ENCODE assay signal across 33 cellular contexts in genomic region chr20:31522756-31523155, GRCh38. TPM values are rescaled to one million over a fixed set of nuclear protein-coding genes. Genes with fewer than 3 reads are reported as not detected.
A peak's percentile ranks its signal among the peaks of the same experiment; 100 is the strongest.
DNase-seq lines count a peak whose midpoint lies in the region; ATAC-seq, FAIRE-seq and TF ChIP-seq lines count a peak whose summit lies in the region.
"Had no signal": no experiment of that assay in that cellular context is flagged by ENCODE, and none has a peak within 500 bp of the region (broad histone marks: within the 10 kb centered on the region; RNA-seq: fewer than 3 reads in every experiment).

No MANE protein-coding gene starts in this region.

- no peak for TF ChIP-seq EP300 in K562 (IDR thresholded peaks at IDR 0.05; ENCODE audit: low read length)
- TF ChIP-seq EP300 in esophagus muscularis mucosa (IDR thresholded peaks at IDR 0.05), result no peak
- TF ChIP-seq EP300 in suprapubic skin (IDR thresholded peaks at IDR 0.05), result no peak

- no TSS peak for BruUV-seq in K562 (replicated peaks; lab: Mats Ljungman, UMichigan)

- H3K36me3 ChIP-seq in K562 (ENCODE audit: control insufficient read depth, insufficient read depth, low read length), result peaks cover 65% of the 10 kb centered on the region
- H3K36me3 ChIP-seq in psoas muscle (ENCODE audit: insufficient read depth in 1 of 2, low read depth in 1 of 2), result peaks cover 4 to 33% of the 10 kb centered on the region in 2 donors
- H3K36me3 ChIP-seq in esophagus muscularis mucosa, result peaks cover 19 to 33% (median 20%) of the 10 kb centered on the region in 4 donors
- H3K36me3 ChIP-seq in suprapubic skin, result peaks cover 16% of the 10 kb centered on the region
- H3K36me3 ChIP-seq: breast epithelium had no signal

- H3K4me1 Mint-ChIP-seq in activated T-cell treated with anti-CD3 and anti-CD28 coated beads, Interleukin-2, amount 50 U/mL, for 24 hours (ENCODE audit: low read depth), result peaks cover 57% of the 10 kb centered on the region
- peaks cover 56% of the 10 kb centered on the region for H3K4me1 Mint-ChIP-seq in HFFc6 (ENCODE audit: low read depth)
- H3K4me1 Mint-ChIP-seq: WTC11 had no signal

- 0 out of 3 replicates have a peak, but pooled peaks have one; percentile 20 for ATAC-seq in K562
- peak in 2 of 4 donors; percentile 38 to 44 for ATAC-seq in psoas muscle
- ATAC-seq: activated CD8-positive, alpha-beta memory T cell treated with anti-CD3 and anti-CD28 coated beads, Interleukin-2, amount 10 ng/mL, durations not matched to agents 7 days and 5 days; stimulated activated naive CD8-positive, alpha-beta T cell treated with anti-CD3 and anti-CD28 coated beads, Interleukin-15, amount 100 ng/mL, for 72 hours; WTC11 had no signal

- peaks cover 7% of the 10 kb centered on the region for H4K20me1 ChIP-seq in K562 (replicated peaks; ENCODE audit: control insufficient read depth, insufficient read depth, low read length)

- H3K4me1 ChIP-seq in K562 (replicated peaks in 1 of 2; ENCODE audit: control insufficient read depth in 2 of 2, insufficient read depth in 2 of 2, low read length in 2 of 2) (peaks cover 6 to 12% of the 10 kb centered on the region in 2 experiments; a peak in 2 of 5 replicates), psoas muscle (peaks cover 27% of the 10 kb centered on the region), esophagus muscularis mucosa (peaks cover 19 to 50% (median 30%) of the 10 kb centered on the region in 4 donors), suprapubic skin (peaks cover 21% of the 10 kb centered on the region)
- H3K4me1 ChIP-seq: breast epithelium had no signal

- H3K4me3 Mint-ChIP-seq in activated T-cell treated with anti-CD3 and anti-CD28 coated beads, Interleukin-2, amount 50 U/mL, for 24 hours, result no peak overlapping the region
- H3K4me3 Mint-ChIP-seq in HFFc6, result no peak overlapping the region
- H3K4me3 Mint-ChIP-seq: activated CD4-positive, alpha-beta T cell treated with anti-CD3 and anti-CD28 coated beads, Interleukin-2, amount 10 ng/mL, durations not matched to agents 7 days and 5 days; activated CD8-positive, alpha-beta memory T cell treated with anti-CD3 and anti-CD28 coated beads, Interleukin-2, amount 10 ng/mL, durations not matched to agents 7 days and 5 days; activated naive CD4-positive, alpha-beta T cell treated with anti-CD3 and anti-CD28 coated beads, Interleukin-2, amount 10 ng/mL, durations not matched to agents 7 days and 5 days; stimulated activated naive CD8-positive, alpha-beta T cell treated with anti-CD3 and anti-CD28 coated beads, Interleukin-15, amount 100 ng/mL, for 72 hours; WTC11 had no signal

- TF ChIP-seq POLR2A in K562 (conservative IDR thresholded peaks at IDR 0.05) (no peak), esophagus muscularis mucosa (IDR thresholded peaks at IDR 0.05; ENCODE audit: low read depth) (no peak), suprapubic skin (IDR thresholded peaks at IDR 0.05) (no peak)

- POLR2A ChIA-PET in K562 (lab: Yijun Ruan, JAX), result interaction anchor here (0.8 to 1.1 kb wide), 3 partner anchors 13 to 24 kb away, joined by 3 read pairs; a partner anchor contains a TSS

- no peak for TF ChIP-seq RAD21 in K562 (CRISPR knock-in tag; conservative IDR thresholded peaks at IDR 0.05 in 1 of 2, IDR thresholded peaks at IDR 0.05 in 1 of 2)

- no peak overlapping the region for H2AFZ ChIP-seq in K562 (ENCODE audit: low read depth, low read length)
- H2AFZ ChIP-seq: hepatocyte had no signal

- peaks cover 57% of the 10 kb centered on the region for H3K79me2 ChIP-seq in K562 (ENCODE audit: control insufficient read depth, insufficient read depth, low read length)

- DNase-seq in activated T-cell treated with anti-CD3 and anti-CD28 coated beads, Interleukin-2, amount 50 U/mL, for 24 hours, result no peak
- DNase-seq in activated T-cell treated with anti-CD3 and anti-CD28 coated beads, Interleukin-2, amount 50 U/mL, for 48 hours, result no peak
- no peak for DNase-seq in HFFc6
- DNase-seq in K562 (ENCODE audit: extremely low read depth in 1 of 4, low spot score in 3 of 4), result no peak
- DNase-seq in psoas muscle, result no peak
- DNase-seq in esophagus muscularis mucosa (ENCODE audit: extremely low spot score), result no peak
- no peak for DNase-seq in suprapubic skin (ENCODE audit: low spot score in 2 of 2)
- DNase-seq in superior temporal gyrus (ENCODE audit: extremely low spot score), result no peak
- DNase-seq: activated CD4-positive, alpha-beta T cell treated with anti-CD3 and anti-CD28 coated beads, Interleukin-2, amount 10 ng/mL, durations not matched to agents 7 days and 5 days; activated CD8-positive, alpha-beta memory T cell treated with anti-CD3 and anti-CD28 coated beads, Interleukin-2, amount 10 ng/mL, durations not matched to agents 7 days and 5 days; activated naive CD4-positive, alpha-beta T cell treated with anti-CD3 and anti-CD28 coated beads, Interleukin-2, amount 10 ng/mL, durations not matched to agents 7 days and 5 days; amniotic stem cell; DMS153; effector CD8-positive, alpha-beta T cell; foreskin melanocyte; left cardiac atrium; mesendoderm; NCI-H1092; NCI-H1930; NCI-H524 treated with DMSO at 0.1 percent for 48 hours; RPMI8226; stimulated activated naive CD8-positive, alpha-beta T cell treated with anti-CD3 and anti-CD28 coated beads, Interleukin-15, amount 100 ng/mL, for 72 hours; T-helper 9 cell; tibial artery had no signal

- TF ChIP-seq CTCF in HFFc6 (IDR thresholded peaks at IDR 0.05) (no peak), K562 (IDR thresholded peaks at IDR 0.05 in 2 of 3, conservative IDR thresholded peaks at IDR 0.05 in 1 of 3; ENCODE audit: insufficient read depth in 2 of 3, low read depth in 1 of 3, low read length in 3 of 3) (no peak), psoas muscle (IDR thresholded peaks at IDR 0.05) (no peak), esophagus muscularis mucosa (IDR thresholded peaks at IDR 0.05) (no peak), suprapubic skin (IDR thresholded peaks at IDR 0.05) (no peak)

- WGBS in K562 (ENCODE audit: insufficient coverage, low coverage, missing lambda C conversion rate), result 93% methylated on average over 7 of the region's 7 CpGs
- WGBS in psoas muscle, 3 donors, result 86 to 89% (median 88%) methylated on average over 7 of the region's 7 CpGs
- 87% methylated on average over 7 of the region's 7 CpGs for WGBS in esophagus muscularis mucosa
- WGBS in suprapubic skin, result 82% methylated on average over 7 of the region's 7 CpGs

- H3K9me3 Mint-ChIP-seq in activated T-cell treated with anti-CD3 and anti-CD28 coated beads, Interleukin-2, amount 50 U/mL, for 24 hours, result no peaks in the 10 kb centered on the region
- no peaks in the 10 kb centered on the region for H3K9me3 Mint-ChIP-seq in HFFc6
- H3K9me3 Mint-ChIP-seq: activated CD4-positive, alpha-beta T cell treated with anti-CD3 and anti-CD28 coated beads, Interleukin-2, amount 10 ng/mL, durations not matched to agents 7 days and 5 days; activated naive CD4-positive, alpha-beta T cell treated with anti-CD3 and anti-CD28 coated beads, Interleukin-2, amount 10 ng/mL, durations not matched to agents 7 days and 5 days; stimulated activated naive CD8-positive, alpha-beta T cell treated with anti-CD3 and anti-CD28 coated beads, Interleukin-15, amount 100 ng/mL, for 72 hours; WTC11 had no signal

- no peak for FAIRE-seq in K562 (lab: Jason Lieb, UNC)
- FAIRE-seq: A549, colon, H54 had no signal

- H3K9ac ChIP-seq in K562 (ENCODE audit: insufficient read depth in 1 of 2, low read depth in 2 of 2, low read length in 2 of 2), result no peak overlapping the region

- H3K27ac Mint-ChIP-seq in activated T-cell treated with anti-CD3 and anti-CD28 coated beads, Interleukin-2, amount 50 U/mL, for 24 hours, result peak overlapping the region; percentile 72
- H3K27ac Mint-ChIP-seq in HFFc6, result peak overlapping the region; percentile 61
- H3K27ac Mint-ChIP-seq: activated CD4-positive, alpha-beta T cell treated with anti-CD3 and anti-CD28 coated beads, Interleukin-2, amount 10 ng/mL, durations not matched to agents 7 days and 5 days; activated CD8-positive, alpha-beta memory T cell treated with anti-CD3 and anti-CD28 coated beads, Interleukin-2, amount 10 ng/mL, durations not matched to agents 7 days and 5 days; activated naive CD4-positive, alpha-beta T cell treated with anti-CD3 and anti-CD28 coated beads, Interleukin-2, amount 10 ng/mL, durations not matched to agents 7 days and 5 days; progenitor cell of endocrine pancreas; WTC11 had no signal

- no peaks in the 10 kb centered on the region for H3K9me1 ChIP-seq in K562 (ENCODE audit: control insufficient read depth, insufficient read depth, low read length)

- H3K4me2 ChIP-seq in K562 (ENCODE audit: insufficient read depth, low read length), result no peak overlapping the region
- H3K4me2 ChIP-seq: A549, hepatocyte had no signal

- intact Hi-C loops in K562 (cut with micrococcal nuclease) (no loop called here), psoas muscle (cut with DNase I) (no loop called here), esophagus muscularis mucosa (cut with DNase I) (no loop called here)

- H3K4me3 ChIP-seq in K562 (no peak overlapping the region), psoas muscle (no peak overlapping the region), esophagus muscularis mucosa (no peak overlapping the region), suprapubic skin (no peak overlapping the region)
- H3K4me3 ChIP-seq: A549, breast epithelium, hepatocyte, tibial artery had no signal

- H3K27ac ChIP-seq in K562 (ENCODE audit: extremely low read depth, low read depth, low read length) (no peak overlapping the region), psoas muscle (peak overlapping the region; percentile 68), esophagus muscularis mucosa (replicated peaks in 1 of 4) (no peak overlapping the region), suprapubic skin (no peak overlapping the region)
- H3K27ac ChIP-seq: A549, breast epithelium, hepatocyte, tibial artery had no signal

- CTCF ChIA-PET in K562 (lab: Yijun Ruan, JAX; ENCODE audit: low intra/inter-chr PET ratio), result interaction anchor here (0.7 kb wide), 1 partner anchor 39 kb away, joined by 3 read pairs; no protein-coding TSS in a partner anchor

- no peaks in the 10 kb centered on the region for H3K27me3 ChIP-seq in K562 (ENCODE audit: control insufficient read depth in 2 of 2, insufficient read depth in 2 of 2, low read length in 2 of 2)
- no peaks in the 10 kb centered on the region for H3K27me3 ChIP-seq in psoas muscle (ENCODE audit: insufficient read depth in 3 of 3, low read length in 2 of 3)
- no peaks in the 10 kb centered on the region for H3K27me3 ChIP-seq in esophagus muscularis mucosa
- H3K27me3 ChIP-seq in suprapubic skin, result no peaks in the 10 kb centered on the region
- H3K27me3 ChIP-seq: breast epithelium, hepatocyte, tibial artery had no signal

- no peaks in the 10 kb centered on the region for H3K27me3 Mint-ChIP-seq in activated T-cell treated with anti-CD3 and anti-CD28 coated beads, Interleukin-2, amount 50 U/mL, for 24 hours
- H3K27me3 Mint-ChIP-seq in HFFc6 (ENCODE audit: insufficient read depth), result no peaks in the 10 kb centered on the region
- H3K27me3 Mint-ChIP-seq: activated CD4-positive, alpha-beta T cell treated with anti-CD3 and anti-CD28 coated beads, Interleukin-2, amount 10 ng/mL, durations not matched to agents 7 days and 5 days; activated CD8-positive, alpha-beta memory T cell treated with anti-CD3 and anti-CD28 coated beads, Interleukin-2, amount 10 ng/mL, durations not matched to agents 7 days and 5 days; activated naive CD4-positive, alpha-beta T cell treated with anti-CD3 and anti-CD28 coated beads, Interleukin-2, amount 10 ng/mL, durations not matched to agents 7 days and 5 days; progenitor cell of endocrine pancreas; stimulated activated naive CD8-positive, alpha-beta T cell treated with anti-CD3 and anti-CD28 coated beads, Interleukin-15, amount 100 ng/mL, for 72 hours had no signal

- H3K9me3 ChIP-seq in K562 (replicated peaks; ENCODE audit: control insufficient read depth, insufficient read depth, low read depth, low read length), result no peaks in the 10 kb centered on the region
- H3K9me3 ChIP-seq in psoas muscle, result no peaks in the 10 kb centered on the region
- no peaks in the 10 kb centered on the region for H3K9me3 ChIP-seq in esophagus muscularis mucosa
- no peaks in the 10 kb centered on the region for H3K9me3 ChIP-seq in suprapubic skin
- H3K9me3 ChIP-seq: A549, breast epithelium, tibial artery had no signal

- H3K36me3 Mint-ChIP-seq in activated T-cell treated with anti-CD3 and anti-CD28 coated beads, Interleukin-2, amount 50 U/mL, for 24 hours (ENCODE audit: low read depth), result peaks cover 81% of the 10 kb centered on the region
- H3K36me3 Mint-ChIP-seq in HFFc6 (ENCODE audit: low read depth), result peaks cover 26% of the 10 kb centered on the region

- in situ Hi-C loops in K562 (cut with MboI), result no loop called here

RNA-seq across cellular contexts. Expression of gene HM13, which starts 8.5 kb away (rescaled TPM):
- total RNA-seq in HFFc6 (2021; fragmentation: NEBNext Ultra II Directional; extraction: Animal tissue kit (Norgen Biotek cat#: 25700)), result 100 to 1,000 TPM; 265 to 332 (median 284) TPM
- total RNA-seq in K562 (2011; cell fraction: chromatin; rRNA removed; ENCODE audit: low replicate concordance), result 232 and 437 TPM in 2 replicates
- total RNA-seq in K562 (2011; cell fraction: nucleolus; rRNA removed), result 349 and 425 TPM in 2 replicates
- total RNA-seq in K562 (2011; cell fraction: nucleoplasm; rRNA removed), result 318 and 321 TPM in 2 replicates
- total RNA-seq in K562 (2014; rRNA removed) (42.0 and 64.1 TPM in 2 replicates), K562 (2014; rRNA removed; fragmentation: Illumina TruSeq; extraction: Trizol) (61.7 and 62.1 TPM in 2 replicates), K562 (2015; rRNA removed; fragmentation: Illumina TruSeq; extraction: Trizol) (74.5 and 74.8 TPM in 2 replicates), K562 (2021) (136 and 146 TPM in 2 replicates), psoas muscle (10 to 100 TPM; 32.4 to 62.5 (median 49.2) TPM), esophagus muscularis mucosa (10 to 100 TPM; 41.5 to 67.7 (median 47.6) TPM), suprapubic skin (10 to 100 TPM; 44.3 to 59.7 (median 54.4) TPM)
- polyA plus RNA-seq in K562 (2011; rRNA removed) (112 and 125 TPM in 2 replicates), K562 (2014; fragmentation: Illumina TruSeq; extraction: Trizol) (98.4 and 102 TPM in 2 replicates), K562 (2014; fragmentation: Nextera tagmentation; extraction: Ambion mirVana) (10 to 100 TPM in 1 of 2 experiments, 1 to 10 TPM in 1; 7.7 to 17.9 TPM), K562 (2014; rRNA removed) (99.6 and 111 TPM in 2 replicates), psoas muscle (100 to 1,000 TPM in 1 of 3 donors, 10 to 100 TPM in 2; 44.0 to 112 (median 48.4) TPM)
- 90.7 and 156 TPM in 2 replicates for polyA plus RNA-seq in K562 (2011; cell fraction: cytosol; rRNA removed)
- polyA plus RNA-seq in K562 (2011; cell fraction: nucleus; rRNA removed), result 116 and 132 TPM in 2 replicates
- polyA plus RNA-seq in K562 (2012), result 109 and 181 TPM in 2 replicates
- 83.1 and 88.4 TPM in 2 replicates for polyA minus RNA-seq in K562 (2011; rRNA and poly(A)+ RNA removed)
- polyA minus RNA-seq in K562 (2011; cell fraction: cytosol; rRNA and poly(A)+ RNA removed), result 81.1 and 84.3 TPM in 2 replicates
- polyA minus RNA-seq in K562 (2011; cell fraction: nucleus; rRNA and poly(A)+ RNA removed), result 65.8 and 88.5 TPM in 2 replicates

RNA-seq across cellular contexts. Expression of gene REM1, which starts 47.7 kb away (rescaled TPM):
- not detected for total RNA-seq in HFFc6 (2021; fragmentation: NEBNext Ultra II Directional; extraction: Animal tissue kit (Norgen Biotek cat#: 25700))
- not detected in 2 replicates for total RNA-seq in K562 (2011; cell fraction: chromatin; rRNA removed; ENCODE audit: low replicate concordance)
- total RNA-seq in K562 (2011; cell fraction: nucleolus; rRNA removed), result not detected in 2 replicates
- total RNA-seq in K562 (2011; cell fraction: nucleoplasm; rRNA removed), result not detected in 2 replicates
- total RNA-seq in K562 (2014; rRNA removed), result not detected in 2 replicates
- not detected in 2 replicates for total RNA-seq in K562 (2014; rRNA removed; fragmentation: Illumina TruSeq; extraction: Trizol)
- not detected in 2 replicates for total RNA-seq in K562 (2015; rRNA removed; fragmentation: Illumina TruSeq; extraction: Trizol)
- not detected in 2 replicates for total RNA-seq in K562 (2021)
- not detected in 2 replicates for polyA plus RNA-seq in K562 (2011; rRNA removed)
- polyA plus RNA-seq in K562 (2011; cell fraction: cytosol; rRNA removed), result not detected in 2 replicates
- not detected in 2 replicates for polyA plus RNA-seq in K562 (2011; cell fraction: nucleus; rRNA removed)
- polyA plus RNA-seq in K562 (2012), result not detected in 2 replicates
- not detected in 2 replicates for polyA plus RNA-seq in K562 (2014; fragmentation: Illumina TruSeq; extraction: Trizol)
- not detected for polyA plus RNA-seq in K562 (2014; fragmentation: Nextera tagmentation; extraction: Ambion mirVana)
- not detected in 2 replicates for polyA plus RNA-seq in K562 (2014; rRNA removed)
- not detected in 2 replicates for polyA minus RNA-seq in K562 (2011; rRNA and poly(A)+ RNA removed)
- polyA minus RNA-seq in K562 (2011; cell fraction: cytosol; rRNA and poly(A)+ RNA removed), result not detected in 2 replicates
- not detected in 2 replicates for polyA minus RNA-seq in K562 (2011; cell fraction: nucleus; rRNA and poly(A)+ RNA removed)
- 1 to 10 TPM in 2 of 4 donors, under 1 TPM in 2; 0.91 to 2.0 (median 0.97) TPM for total RNA-seq in psoas muscle
- 1 to 10 TPM in 2 of 3 donors, under 1 TPM in 1; 0.93 to 2.8 (median 1.4) TPM for polyA plus RNA-seq in psoas muscle
- 10 to 100 TPM in 1 of 4 donors, 1 to 10 TPM in 3; 3.7 to 10.2 (median 7.1) TPM for total RNA-seq in esophagus muscularis mucosa
- total RNA-seq in suprapubic skin, result 1 to 10 TPM in 1 of 4 donors, under 1 TPM in 2, not detected in 1; 0.57 to 2.3 (median 0.64) TPM
- total RNA-seq: activated CD4-positive, alpha-beta T cell treated with anti-CD3 and anti-CD28 coated beads, Interleukin-2, amount 10 ng/mL, durations not matched to agents 7 days and 5 days; activated CD8-positive, alpha-beta memory T cell treated with anti-CD3 and anti-CD28 coated beads, Interleukin-2, amount 10 ng/mL, durations not matched to agents 7 days and 5 days; hepatocyte; LHCN-M2; progenitor cell of endocrine pancreas; WTC11 had no signal
- polyA plus RNA-seq: A549, hepatocyte had no signal

RNA-seq across cellular contexts. Expression of gene DEFB124, which starts 47.8 kb away (rescaled TPM):
- total RNA-seq in HFFc6 (2021; fragmentation: NEBNext Ultra II Directional; extraction: Animal tissue kit (Norgen Biotek cat#: 25700)), result not detected
- not detected in 2 replicates for total RNA-seq in K562 (2011; cell fraction: chromatin; rRNA removed; ENCODE audit: low replicate concordance)
- not detected in 2 replicates for total RNA-seq in K562 (2011; cell fraction: nucleolus; rRNA removed)
- total RNA-seq in K562 (2011; cell fraction: nucleoplasm; rRNA removed), result not detected in 2 replicates
- total RNA-seq in K562 (2014; rRNA removed), result not detected in 2 replicates
- not detected in 2 replicates for total RNA-seq in K562 (2014; rRNA removed; fragmentation: Illumina TruSeq; extraction: Trizol)
- not detected in 2 replicates for total RNA-seq in K562 (2015; rRNA removed; fragmentation: Illumina TruSeq; extraction: Trizol)
- not detected in 2 replicates for total RNA-seq in K562 (2021)
- not detected in 2 replicates for polyA plus RNA-seq in K562 (2011; rRNA removed)
- not detected in 2 replicates for polyA plus RNA-seq in K562 (2011; cell fraction: cytosol; rRNA removed)
- not detected in 2 replicates for polyA plus RNA-seq in K562 (2011; cell fraction: nucleus; rRNA removed)
- polyA plus RNA-seq in K562 (2012), result not detected in 2 replicates
- polyA plus RNA-seq in K562 (2014; fragmentation: Illumina TruSeq; extraction: Trizol), result not detected in 2 replicates
- not detected for polyA plus RNA-seq in K562 (2014; fragmentation: Nextera tagmentation; extraction: Ambion mirVana)
- polyA plus RNA-seq in K562 (2014; rRNA removed), result not detected in 2 replicates
- not detected in 2 replicates for polyA minus RNA-seq in K562 (2011; rRNA and poly(A)+ RNA removed)
- not detected in 2 replicates for polyA minus RNA-seq in K562 (2011; cell fraction: cytosol; rRNA and poly(A)+ RNA removed)
- polyA minus RNA-seq in K562 (2011; cell fraction: nucleus; rRNA and poly(A)+ RNA removed), result not detected in 2 replicates
- total RNA-seq in psoas muscle, result not detected
- polyA plus RNA-seq in psoas muscle, result under 1 TPM in 1 of 3 donors, not detected in 2; 0.18 TPM
- total RNA-seq in esophagus muscularis mucosa, result not detected
- not detected for total RNA-seq in suprapubic skin
- total RNA-seq: activated CD4-positive, alpha-beta T cell treated with anti-CD3 and anti-CD28 coated beads, Interleukin-2, amount 10 ng/mL, durations not matched to agents 7 days and 5 days; activated CD8-positive, alpha-beta memory T cell treated with anti-CD3 and anti-CD28 coated beads, Interleukin-2, amount 10 ng/mL, durations not matched to agents 7 days and 5 days; breast epithelium; esophagus mucosa; hepatocyte; LHCN-M2; progenitor cell of endocrine pancreas; WTC11 had no signal
- polyA plus RNA-seq: hepatocyte had no signal
